In genomic region chr1:86928819-86929218, GRCh38 we compare ENCODE assay signal across 2 cellular contexts.
A peak's percentile ranks its signal among the peaks of the same experiment; 100 is the strongest.
TF ChIP-seq lines count a peak whose summit lies in the region.

No MANE protein-coding gene starts in this region.

TF ChIP-seq in HEK293, 187 proteins besides CTCF, POLR2A, EP300 and RAD21:
- TF ChIP-seq ZNF677 (tag by site-specific recombination; IDR thresholded peaks at IDR 0.05) (no peak), ZBTB17 (tag by site-specific recombination; IDR thresholded peaks at IDR 0.05) (no peak), PRDM6 (tag by site-specific recombination; IDR thresholded peaks at IDR 0.05) (peak; percentile 62)

TF ChIP-seq in HepG2, 621 proteins besides CTCF, POLR2A, EP300 and RAD21:
- TF ChIP-seq NR2F6 (IDR thresholded peaks at IDR 0.05) (peak; percentile 12; the same call in 1 of the 2 replicates), NR2F6 (CRISPR knock-in tag; IDR thresholded peaks at IDR 0.05) (no peak), ZNF574 (CRISPR knock-in tag; IDR thresholded peaks at IDR 0.05) (no peak), HNF4A (CRISPR knock-in tag; IDR thresholded peaks at IDR 0.05) (0 out of 2 replicates have a peak, but pooled peaks have one; percentile 14)
